ENCODE assay signal across 1 cellular context in genomic region chr18:79961527-79962291, GRCh38.
TF ChIP-seq lines count a peak whose summit lies in the region.

No MANE protein-coding gene starts in this region.

TF ChIP-seq in H1, 55 proteins besides CTCF, POLR2A, EP300 and RAD21:
- TF ChIP-seq BACH1 (IDR thresholded peaks at IDR 0.05; ENCODE audit: low read length) = no peak
- peak; percentile 6 for TF ChIP-seq KDM4A (IDR thresholded peaks at IDR 0.05; ENCODE audit: low read depth, low read length, severe bottlenecking)
